1 cellular context compared by ENCODE assay signal in genomic region chr20:25309395-25310267, GRCh38.
A peak's percentile ranks its signal among the peaks of the same experiment; 100 is the strongest.
TF ChIP-seq lines count a peak whose summit lies in the region.

No MANE protein-coding gene starts in this region.

TF ChIP-seq in HepG2, 621 proteins besides CTCF, POLR2A, EP300 and RAD21 (continued from another document and continues in another):
- TF ChIP-seq ZNF646 (CRISPR knock-in tag; IDR thresholded peaks at IDR 0.05) (no peak), ARNTL (CRISPR knock-in tag; IDR thresholded peaks at IDR 0.05) (0 out of 2 replicates have a peak, but pooled peaks have one; percentile 25), NFIB (CRISPR knock-in tag; IDR thresholded peaks at IDR 0.05; ENCODE audit: borderline replicate concordance) (no peak), ZNF556 (CRISPR knock-in tag; IDR thresholded peaks at IDR 0.05; ENCODE audit: borderline replicate concordance) (no peak), TEAD3 (CRISPR knock-in tag; optimal IDR thresholded peaks at IDR 0.05; ENCODE audit: borderline replicate concordance) (no peak), PCBP2 (optimal IDR thresholded peaks at IDR 0.05; ENCODE audit: low read depth, low read length, poor library complexity, severe bottlenecking) (no peak), SP1 (IDR thresholded peaks at IDR 0.05) (no peak), SP1 (CRISPR knock-in tag; IDR thresholded peaks at IDR 0.05) (peak; percentile 13; the same call in 1 of the 2 replicates), DDIT3 (CRISPR knock-in tag; IDR thresholded peaks at IDR 0.05) (no peak), ZNF749 (CRISPR knock-in tag; IDR thresholded peaks at IDR 0.05; ENCODE audit: borderline replicate concordance) (no peak), DR1 (CRISPR knock-in tag; IDR thresholded peaks at IDR 0.05) (no peak), PPARG (CRISPR knock-in tag; conservative IDR thresholded peaks at IDR 0.05) (no peak), ZSCAN5A (CRISPR knock-in tag; IDR thresholded peaks at IDR 0.05; ENCODE audit: borderline replicate concordance) (0 out of 2 replicates have a peak, but pooled peaks have one; percentile 18), KIAA2018 (CRISPR knock-in tag; IDR thresholded peaks at IDR 0.05; ENCODE audit: borderline replicate concordance) (no peak), ZNF781 (CRISPR knock-in tag; IDR thresholded peaks at IDR 0.05; ENCODE audit: borderline replicate concordance, not compliant biosample characterization) (no peak), TBX3 (IDR thresholded peaks at IDR 0.05; ENCODE audit: borderline replicate concordance) (peak; percentile 48; the same call in 1 of the 2 replicates), ZNF501 (CRISPR knock-in tag; IDR thresholded peaks at IDR 0.05) (peak; percentile 79; the same call in 1 of the 2 replicates), KMT2A (CRISPR knock-in tag; IDR thresholded peaks at IDR 0.05) (no peak), ZNF589 (CRISPR knock-in tag; conservative IDR thresholded peaks at IDR 0.05) (no peak; the same call in 1 of the 2 replicates), THAP11 (CRISPR knock-in tag; IDR thresholded peaks at IDR 0.05) (no peak), ZNF331 (CRISPR knock-in tag; IDR thresholded peaks at IDR 0.05) (peak; percentile 22; the same call in 1 of the 2 replicates), KDM6A (CRISPR knock-in tag; IDR thresholded peaks at IDR 0.05; ENCODE audit: low read depth) (peak; percentile 62; the same call in 1 of the 2 replicates)
- TF ChIP-seq, protein P1, sequence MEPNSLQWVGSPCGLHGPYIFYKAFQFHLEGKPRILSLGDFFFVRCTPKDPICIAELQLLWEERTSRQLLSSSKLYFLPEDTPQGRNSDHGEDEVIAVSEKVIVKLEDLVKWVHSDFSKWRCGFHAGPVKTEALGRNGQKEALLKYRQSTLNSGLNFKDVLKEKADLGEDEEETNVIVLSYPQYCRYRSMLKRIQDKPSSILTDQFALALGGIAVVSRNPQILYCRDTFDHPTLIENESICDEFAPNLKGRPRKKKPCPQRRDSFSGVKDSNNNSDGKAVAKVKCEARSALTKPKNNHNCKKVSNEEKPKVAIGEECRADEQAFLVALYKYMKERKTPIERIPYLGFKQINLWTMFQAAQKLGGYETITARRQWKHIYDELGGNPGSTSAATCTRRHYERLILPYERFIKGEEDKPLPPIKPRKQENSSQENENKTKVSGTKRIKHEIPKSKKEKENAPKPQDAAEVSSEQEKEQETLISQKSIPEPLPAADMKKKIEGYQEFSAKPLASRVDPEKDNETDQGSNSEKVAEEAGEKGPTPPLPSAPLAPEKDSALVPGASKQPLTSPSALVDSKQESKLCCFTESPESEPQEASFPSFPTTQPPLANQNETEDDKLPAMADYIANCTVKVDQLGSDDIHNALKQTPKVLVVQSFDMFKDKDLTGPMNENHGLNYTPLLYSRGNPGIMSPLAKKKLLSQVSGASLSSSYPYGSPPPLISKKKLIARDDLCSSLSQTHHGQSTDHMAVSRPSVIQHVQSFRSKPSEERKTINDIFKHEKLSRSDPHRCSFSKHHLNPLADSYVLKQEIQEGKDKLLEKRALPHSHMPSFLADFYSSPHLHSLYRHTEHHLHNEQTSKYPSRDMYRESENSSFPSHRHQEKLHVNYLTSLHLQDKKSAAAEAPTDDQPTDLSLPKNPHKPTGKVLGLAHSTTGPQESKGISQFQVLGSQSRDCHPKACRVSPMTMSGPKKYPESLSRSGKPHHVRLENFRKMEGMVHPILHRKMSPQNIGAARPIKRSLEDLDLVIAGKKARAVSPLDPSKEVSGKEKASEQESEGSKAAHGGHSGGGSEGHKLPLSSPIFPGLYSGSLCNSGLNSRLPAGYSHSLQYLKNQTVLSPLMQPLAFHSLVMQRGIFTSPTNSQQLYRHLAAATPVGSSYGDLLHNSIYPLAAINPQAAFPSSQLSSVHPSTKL (CRISPR knock-in tag; IDR thresholded peaks at IDR 0.05), result peak; percentile 72
- TF ChIP-seq, protein P2, sequence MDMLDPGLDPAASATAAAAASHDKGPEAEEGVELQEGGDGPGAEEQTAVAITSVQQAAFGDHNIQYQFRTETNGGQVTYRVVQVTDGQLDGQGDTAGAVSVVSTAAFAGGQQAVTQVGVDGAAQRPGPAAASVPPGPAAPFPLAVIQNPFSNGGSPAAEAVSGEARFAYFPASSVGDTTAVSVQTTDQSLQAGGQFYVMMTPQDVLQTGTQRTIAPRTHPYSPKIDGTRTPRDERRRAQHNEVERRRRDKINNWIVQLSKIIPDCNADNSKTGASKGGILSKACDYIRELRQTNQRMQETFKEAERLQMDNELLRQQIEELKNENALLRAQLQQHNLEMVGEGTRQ (IDR thresholded peaks at IDR 0.05; ENCODE audit: low read depth, low read length), result no peak
- TF ChIP-seq, protein P2 (CRISPR knock-in tag; IDR thresholded peaks at IDR 0.05; ENCODE audit: borderline replicate concordance), result no peak
- TF ChIP-seq, protein P3, sequence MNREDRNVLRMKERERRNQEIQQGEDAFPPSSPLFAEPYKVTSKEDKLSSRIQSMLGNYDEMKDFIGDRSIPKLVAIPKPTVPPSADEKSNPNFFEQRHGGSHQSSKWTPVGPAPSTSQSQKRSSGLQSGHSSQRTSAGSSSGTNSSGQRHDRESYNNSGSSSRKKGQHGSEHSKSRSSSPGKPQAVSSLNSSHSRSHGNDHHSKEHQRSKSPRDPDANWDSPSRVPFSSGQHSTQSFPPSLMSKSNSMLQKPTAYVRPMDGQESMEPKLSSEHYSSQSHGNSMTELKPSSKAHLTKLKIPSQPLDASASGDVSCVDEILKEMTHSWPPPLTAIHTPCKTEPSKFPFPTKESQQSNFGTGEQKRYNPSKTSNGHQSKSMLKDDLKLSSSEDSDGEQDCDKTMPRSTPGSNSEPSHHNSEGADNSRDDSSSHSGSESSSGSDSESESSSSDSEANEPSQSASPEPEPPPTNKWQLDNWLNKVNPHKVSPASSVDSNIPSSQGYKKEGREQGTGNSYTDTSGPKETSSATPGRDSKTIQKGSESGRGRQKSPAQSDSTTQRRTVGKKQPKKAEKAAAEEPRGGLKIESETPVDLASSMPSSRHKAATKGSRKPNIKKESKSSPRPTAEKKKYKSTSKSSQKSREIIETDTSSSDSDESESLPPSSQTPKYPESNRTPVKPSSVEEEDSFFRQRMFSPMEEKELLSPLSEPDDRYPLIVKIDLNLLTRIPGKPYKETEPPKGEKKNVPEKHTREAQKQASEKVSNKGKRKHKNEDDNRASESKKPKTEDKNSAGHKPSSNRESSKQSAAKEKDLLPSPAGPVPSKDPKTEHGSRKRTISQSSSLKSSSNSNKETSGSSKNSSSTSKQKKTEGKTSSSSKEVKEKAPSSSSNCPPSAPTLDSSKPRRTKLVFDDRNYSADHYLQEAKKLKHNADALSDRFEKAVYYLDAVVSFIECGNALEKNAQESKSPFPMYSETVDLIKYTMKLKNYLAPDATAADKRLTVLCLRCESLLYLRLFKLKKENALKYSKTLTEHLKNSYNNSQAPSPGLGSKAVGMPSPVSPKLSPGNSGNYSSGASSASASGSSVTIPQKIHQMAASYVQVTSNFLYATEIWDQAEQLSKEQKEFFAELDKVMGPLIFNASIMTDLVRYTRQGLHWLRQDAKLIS (CRISPR knock-in tag; IDR thresholded peaks at IDR 0.05), result no peak
